1 cellular context compared by ENCODE assay signal in genomic region chr20:47360207-47360488, GRCh38.
TF ChIP-seq lines count a peak whose summit lies in the region.

No MANE protein-coding gene starts in this region.

TF ChIP-seq in HepG2, 621 proteins besides CTCF, POLR2A, EP300 and RAD21 (continued from another document):
- TF ChIP-seq, protein P1, sequence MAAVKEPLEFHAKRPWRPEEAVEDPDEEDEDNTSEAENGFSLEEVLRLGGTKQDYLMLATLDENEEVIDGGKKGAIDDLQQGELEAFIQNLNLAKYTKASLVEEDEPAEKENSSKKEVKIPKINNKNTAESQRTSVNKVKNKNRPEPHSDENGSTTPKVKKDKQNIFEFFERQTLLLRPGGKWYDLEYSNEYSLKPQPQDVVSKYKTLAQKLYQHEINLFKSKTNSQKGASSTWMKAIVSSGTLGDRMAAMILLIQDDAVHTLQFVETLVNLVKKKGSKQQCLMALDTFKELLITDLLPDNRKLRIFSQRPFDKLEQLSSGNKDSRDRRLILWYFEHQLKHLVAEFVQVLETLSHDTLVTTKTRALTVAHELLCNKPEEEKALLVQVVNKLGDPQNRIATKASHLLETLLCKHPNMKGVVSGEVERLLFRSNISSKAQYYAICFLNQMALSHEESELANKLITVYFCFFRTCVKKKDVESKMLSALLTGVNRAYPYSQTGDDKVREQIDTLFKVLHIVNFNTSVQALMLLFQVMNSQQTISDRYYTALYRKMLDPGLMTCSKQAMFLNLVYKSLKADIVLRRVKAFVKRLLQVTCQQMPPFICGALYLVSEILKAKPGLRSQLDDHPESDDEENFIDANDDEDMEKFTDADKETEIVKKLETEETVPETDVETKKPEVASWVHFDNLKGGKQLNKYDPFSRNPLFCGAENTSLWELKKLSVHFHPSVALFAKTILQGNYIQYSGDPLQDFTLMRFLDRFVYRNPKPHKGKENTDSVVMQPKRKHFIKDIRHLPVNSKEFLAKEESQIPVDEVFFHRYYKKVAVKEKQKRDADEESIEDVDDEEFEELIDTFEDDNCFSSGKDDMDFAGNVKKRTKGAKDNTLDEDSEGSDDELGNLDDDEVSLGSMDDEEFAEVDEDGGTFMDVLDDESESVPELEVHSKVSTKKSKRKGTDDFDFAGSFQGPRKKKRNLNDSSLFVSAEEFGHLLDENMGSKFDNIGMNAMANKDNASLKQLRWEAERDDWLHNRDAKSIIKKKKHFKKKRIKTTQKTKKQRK (IDR thresholded peaks at IDR 0.05; ENCODE audit: low read length): no peak
- TF ChIP-seq HNF1B (CRISPR knock-in tag; IDR thresholded peaks at IDR 0.05) (peak; percentile 67; the same call in 1 of the 2 replicates), ZNF552 (CRISPR knock-in tag; IDR thresholded peaks at IDR 0.05; ENCODE audit: borderline replicate concordance) (no peak)
